9 cellular contexts compared by ENCODE assay signal in genomic region chrX:54494166-54494969, GRCh38. TPM values are rescaled to one million over a fixed set of nuclear protein-coding genes. Genes with fewer than 3 reads are reported as not detected.
DNase-seq lines count a peak whose midpoint lies in the region; ATAC-seq, FAIRE-seq and TF ChIP-seq lines count a peak whose summit lies in the region.
"Had no signal": no experiment of that assay in that cellular context is flagged by ENCODE, and none has a peak within 500 bp of the region (broad histone marks: within the 10 kb centered on the region; RNA-seq: fewer than 3 reads in every experiment).

No MANE protein-coding gene starts in this region.

- 22 to 50% (median 32%) methylated on average over 8 to 9 of the region's 9 CpGs for WGBS in stomach, 5 donors

- H3K36me3 ChIP-seq in ascending aorta (no peaks in the 10 kb centered on the region), kidney (ENCODE audit: control insufficient read depth in 1 of 2, insufficient read depth in 2 of 2, low read length in 2 of 2) (no peaks in the 10 kb centered on the region), stomach (no peaks in the 10 kb centered on the region)

- H3K4me1 ChIP-seq in ascending aorta (peaks cover 0 to 3% of the 10 kb centered on the region in 2 donors), kidney (ENCODE audit: control insufficient read depth in 1 of 2, insufficient read depth in 1 of 2, low read depth in 1 of 2, low read length in 2 of 2) (peaks cover 0 to 5% of the 10 kb centered on the region in 2 donors), stomach (peaks cover 0 to 18% (median 4%) of the 10 kb centered on the region in 4 donors)

- TF ChIP-seq CTCF in ascending aorta (IDR thresholded peaks at IDR 0.05) (no peak), kidney (IDR thresholded peaks at IDR 0.05; ENCODE audit: borderline replicate concordance, extremely low read depth, insufficient read depth) (no peak), stomach (IDR thresholded peaks at IDR 0.05) (no peak)

- peak overlapping the region; percentile 6 to 26 for H3K9ac ChIP-seq in kidney (ENCODE audit: low read length in 2 of 2)

- H3K4me3 ChIP-seq in ascending aorta (peak overlapping the region; percentile 74 to 79), kidney (ENCODE audit: low read length in 2 of 2) (peak overlapping the region; percentile 59 to 65), stomach (peak overlapping the region; percentile 55 to 76 (median 63))

- intact Hi-C loops in ascending aorta (cut with DNase I): no loop called here
- intact Hi-C loops in kidney (cut with DNase I): no loop called here
- intact Hi-C loops in stomach (cut with DNase I; ENCODE audit: low total_unique reads): no loop called here

- TF ChIP-seq EP300 in stomach (IDR thresholded peaks at IDR 0.05): no peak

- H3K9me3 ChIP-seq in ascending aorta: no peaks in the 10 kb centered on the region
- no peaks in the 10 kb centered on the region for H3K9me3 ChIP-seq in kidney (ENCODE audit: control insufficient read depth in 1 of 2, low read length in 2 of 2)
- H3K9me3 ChIP-seq in stomach: peaks cover 0 to 6% (median 0%) of the 10 kb centered on the region in 4 donors

- TF ChIP-seq POLR2A in stomach (IDR thresholded peaks at IDR 0.05): no peak

- H3K27ac ChIP-seq in ascending aorta (peak overlapping the region; percentile 72 to 84), kidney (ENCODE audit: low read depth in 2 of 2, low read length in 2 of 2) (no peak overlapping the region), stomach (peak overlapping the region in 3 of 5 donors; percentile 41 to 82 (median 79))

- DNase-seq in KBM-7 (peak; percentile 23), ascending aorta (ENCODE audit: low spot score in 2 of 2) (no peak), kidney (no peak), stomach (no peak)
- no peak for DNase-seq in activated effector memory CD4-positive, alpha-beta T cell treated with Interleukin-2 at 50 U/mL for 16 hours
- DNase-seq: amniotic stem cell, NCI-H446 had no signal

- ATAC-seq in GM21723 (IDR thresholded peaks at IDR 0.05; ENCODE audit: unreplicated experiment): no peak
- no peak for ATAC-seq in HG02870 (IDR thresholded peaks at IDR 0.05; ENCODE audit: unreplicated experiment)

- in situ Hi-C loops in KBM-7 (cut with MboI; ENCODE audit: low pct_unique_long_range_greater_than_20kb, low sequenced_read_pairs): no loop called here

- no peak for FAIRE-seq in kidney (lab: Jason Lieb, UNC)

- H3K27me3 ChIP-seq in ascending aorta (no peaks in the 10 kb centered on the region), stomach (peaks cover 0 to 10% (median 7%) of the 10 kb centered on the region in 3 donors)

RNA-seq across cellular contexts. Expression of gene FGD1, which starts 1.7 kb away (rescaled TPM):
- total RNA-seq in ascending aorta: 16.5 TPM
- 4.7 TPM for total RNA-seq in kidney
- 2.7 TPM for polyA plus RNA-seq in kidney (ENCODE audit: insufficient read depth, low read depth, low replicate concordance)
- total RNA-seq in stomach: 10 to 100 TPM in 1 of 5 donors, 1 to 10 TPM in 3, not detected in 1; 1.8 to 15.9 (median 3.9) TPM
- 1 to 10 TPM in 2 of 3 donors, under 1 TPM in 1; 0.76 to 3.3 (median 3.1) TPM for polyA plus RNA-seq in stomach

RNA-seq across cellular contexts. Expression of gene GNL3L, which starts 35.7 kb away (rescaled TPM):
- total RNA-seq in ascending aorta (15.4 TPM), kidney (45.0 TPM), stomach (10 to 100 TPM; 12.1 to 60.7 (median 34.5) TPM)
- polyA plus RNA-seq in kidney (ENCODE audit: insufficient read depth, low read depth, low replicate concordance) (2.5 TPM), stomach (1 to 10 TPM; 3.0 to 5.5 (median 5.3) TPM)

RNA-seq across cellular contexts. Expression of gene TSR2, which starts 54.2 kb away (rescaled TPM):
- total RNA-seq in ascending aorta: 14.0 TPM
- total RNA-seq in kidney: 48.0 TPM
- polyA plus RNA-seq in kidney (ENCODE audit: insufficient read depth, low read depth, low replicate concordance): 70.2 TPM
- 10 to 100 TPM in 4 of 5 donors, not detected in 1; 12.5 to 42.0 (median 17.0) TPM for total RNA-seq in stomach
- 10 to 100 TPM; 28.8 to 48.1 (median 46.0) TPM for polyA plus RNA-seq in stomach

Comparison
In these comparisons a context has a peak if more than half of its experiments do, and no peak if none do; other contexts are left out.
1. H3K27ac ChIP-seq: peak in ascending aorta (2 of 2) and stomach (3 of 5); none in kidney (0 of 2).
2. Peak in every context shown above with its lines, with median percentiles within 50 percentile points of each other: H3K4me3 ChIP-seq.